In genomic region chr20:21232546-21233280, GRCh38 we compare ENCODE assay signal across 16 cellular contexts.
A peak's percentile ranks its signal among the peaks of the same experiment; 100 is the strongest.
DNase-seq lines count a peak whose midpoint lies in the region; ATAC-seq lines count a peak whose summit lies in the region.
"Had no signal": no experiment of that assay in that cellular context is flagged by ENCODE, and none has a peak within 500 bp of the region (broad histone marks: within the 10 kb centered on the region; RNA-seq: fewer than 3 reads in every experiment).

No MANE protein-coding gene starts in this region.

- no peak overlapping the region for H2BK120ac ChIP-seq in mesenchymal stem cell (ENCODE audit: low read depth, low read length)

- no peak for ATAC-seq in aorta (ENCODE audit: low FRiP score)
- ATAC-seq: K562 had no signal

- H3K36me3 ChIP-seq in aorta (ENCODE audit: control insufficient read depth in 1 of 2, insufficient read depth in 2 of 2, low read length in 1 of 2) (peaks cover 4 to 6% of the 10 kb centered on the region in 2 donors), mesenchymal stem cell (ENCODE audit: control insufficient read depth in 1 of 2, insufficient read depth in 2 of 2, low read depth in 1 of 2, low read length in 2 of 2) (peaks cover 3 to 30% of the 10 kb centered on the region in 2 experiments)
- H3K36me3 ChIP-seq: SJSA1 had no signal

- no peak overlapping the region for H3K4ac ChIP-seq in mesenchymal stem cell (ENCODE audit: low read depth in 1 of 2, low read length in 2 of 2)

- no peak overlapping the region for H3K4me3 ChIP-seq in aorta (ENCODE audit: low read length in 2 of 2)
- no peak overlapping the region for H3K4me3 ChIP-seq in mesenchymal stem cell (ENCODE audit: insufficient read depth in 1 of 2, low read depth in 1 of 2, low read length in 2 of 2)
- H3K4me3 ChIP-seq: K562, SJSA1 had no signal

- H2AFZ ChIP-seq in mesenchymal stem cell (ENCODE audit: low read depth, low read length): no peak overlapping the region

- H4K8ac ChIP-seq in mesenchymal stem cell (ENCODE audit: low read length): no peak overlapping the region

- no peak overlapping the region for H2AK5ac ChIP-seq in mesenchymal stem cell (ENCODE audit: low read length, severe bottlenecking)

- DNase-seq in NCI-H146 (lab: John Stamatoyannopoulos, UW) (peak; percentile 40), NCI-H146 treated with DMSO at 0.1 percent for 48 hours (lab: John Stamatoyannopoulos, UW; ENCODE audit: unreplicated experiment) (no peak), SK-MEL-5 (ENCODE audit: low read depth, low spot score) (peak; percentile 90), aorta (no peak), EL (no peak), Ammon's horn (ENCODE audit: low spot score) (no peak), mesenchymal stem cell (no peak)
- DNase-seq: Caco-2, NCI-H1694 treated with DMSO at 0.1 percent for 48 hours, NCI-H510A, OCI-M1 had no signal

- H3K9ac ChIP-seq in mesenchymal stem cell (ENCODE audit: low read length): no peak overlapping the region

- H2BK5ac ChIP-seq in mesenchymal stem cell (ENCODE audit: low read depth, low read length, poor library complexity, severe bottlenecking): no peak overlapping the region

- no peaks in the 10 kb centered on the region for H3K79me1 ChIP-seq in mesenchymal stem cell (replicated peaks; ENCODE audit: low read length, poor library complexity, severe bottlenecking)

- H3K9me3 ChIP-seq in aorta (ENCODE audit: control insufficient read depth, low read length): no peaks in the 10 kb centered on the region
- H3K9me3 ChIP-seq in mesenchymal stem cell (ENCODE audit: control insufficient read depth, low read length): no peaks in the 10 kb centered on the region
- H3K9me3 ChIP-seq: Caco-2, SJSA1 had no signal

- H2BK12ac ChIP-seq in mesenchymal stem cell (ENCODE audit: low read length in 2 of 2): no peak overlapping the region

- no peaks in the 10 kb centered on the region for H3K4me1 ChIP-seq in aorta (ENCODE audit: control insufficient read depth in 1 of 2, insufficient read depth in 2 of 2, low read length in 2 of 2)
- H3K4me1 ChIP-seq in mesenchymal stem cell (ENCODE audit: control insufficient read depth, insufficient read depth, low read depth, low read length): peaks cover 1% of the 10 kb centered on the region
- H3K4me1 ChIP-seq: Caco-2 had no signal

- intact Hi-C loops in aorta (cut with DNase I): no loop called here

- H3K23ac ChIP-seq in mesenchymal stem cell (ENCODE audit: low read length in 2 of 2): no peak overlapping the region

- no peak overlapping the region for H3K14ac ChIP-seq in mesenchymal stem cell (ENCODE audit: low read length in 2 of 2)

- in situ Hi-C loops in SK-MEL-5 (cut with HindIII; ENCODE audit: low pct_unique_long_range_greater_than_20kb, low sequenced_read_pairs): no loop called here

- H4K91ac ChIP-seq in mesenchymal stem cell (ENCODE audit: low read length): no peak overlapping the region

- no peak overlapping the region for H3K18ac ChIP-seq in mesenchymal stem cell (ENCODE audit: low read depth in 1 of 2, low read length in 2 of 2)

- H3K4me2 ChIP-seq in mesenchymal stem cell (ENCODE audit: low read length, poor library complexity, severe bottlenecking): no peak overlapping the region

- H3K27me3 ChIP-seq in layer of hippocampus (ENCODE audit: control insufficient read depth, insufficient read depth, low read length): no peaks in the 10 kb centered on the region
- no peaks in the 10 kb centered on the region for H3K27me3 ChIP-seq in aorta (ENCODE audit: control insufficient read depth in 1 of 2, insufficient read depth in 2 of 2, low read length in 1 of 2)
- H3K27me3 ChIP-seq in mesenchymal stem cell (ENCODE audit: control insufficient read depth in 1 of 2, insufficient read depth in 1 of 2, low read length in 2 of 2): no peaks in the 10 kb centered on the region
- H3K27me3 ChIP-seq: SJSA1 had no signal

- 87 to 91% methylated on average over 10 of the region's 10 CpGs for WGBS in aorta, 2 donors
- 92% methylated on average over 10 of the region's 10 CpGs for WGBS in mesenchymal stem cell

- H2BK15ac ChIP-seq in mesenchymal stem cell (ENCODE audit: low read depth, poor library complexity, severe bottlenecking): no peak overlapping the region

- H3K27ac ChIP-seq in layer of hippocampus (ENCODE audit: low read depth, low read length) (peak overlapping the region; percentile 4), aorta (ENCODE audit: low read depth in 1 of 2, low read length in 2 of 2) (no peak overlapping the region), mesenchymal stem cell (ENCODE audit: low read length, poor library complexity, severe bottlenecking) (no peak overlapping the region)
- H3K27ac ChIP-seq: C4-2B, RWPE1, SJSA1 had no signal

Comparison
In these comparisons a context has a peak if more than half of its experiments do, and no peak if none do; other contexts are left out.
1. DNase-seq: peak in NCI-H146 (single experiment) and SK-MEL-5 (single experiment); none in NCI-H146 treated with DMSO at 0.1 percent for 48 hours (single experiment), aorta (0 of 2), EL (single experiment), Ammon's horn (single experiment) and mesenchymal stem cell (single experiment).